ENCODE assay signal across 23 cellular contexts in genomic region chr1:95068956-95069710, GRCh38. TPM values are rescaled to one million over a fixed set of nuclear protein-coding genes. Genes with fewer than 3 reads are reported as not detected.
DNase-seq lines count a peak whose midpoint lies in the region; ATAC-seq and TF ChIP-seq lines count a peak whose summit lies in the region.
"Had no signal": no experiment of that assay in that cellular context is flagged by ENCODE, and none has a peak within 500 bp of the region (broad histone marks: within the 10 kb centered on the region; RNA-seq: fewer than 3 reads in every experiment).

No MANE protein-coding gene starts in this region.

- no peak for TF ChIP-seq CTCF in epithelial cell of proximal tubule (conservative IDR thresholded peaks at IDR 0.05; ENCODE audit: low read depth, low read length)
- no peak for TF ChIP-seq CTCF in liver (IDR thresholded peaks at IDR 0.05; ENCODE audit: low read depth, low read length, missing input control)

- peak in 1 of 2 donors; percentile 36 for TF ChIP-seq RAD21 in liver (IDR thresholded peaks at IDR 0.05)

- peaks cover 12 to 21% (median 19%) of the 10 kb centered on the region in 4 donors for H3K4me1 Mint-ChIP-seq in CD4-positive, alpha-beta memory T cell

- H3K36me3 ChIP-seq in HUES48 (ENCODE audit: control insufficient read depth, insufficient read depth, low read length) = no peaks in the 10 kb centered on the region
- H3K36me3 ChIP-seq in liver (ENCODE audit: control insufficient read depth in 4 of 4, insufficient read depth in 3 of 4, low read depth in 1 of 4, low read length in 3 of 4) = peaks cover 0 to 7% (median 1%) of the 10 kb centered on the region in 4 donors
- no peaks in the 10 kb centered on the region for H3K36me3 ChIP-seq in CD4-positive, alpha-beta memory T cell (ENCODE audit: insufficient read depth, low read length)

- intact Hi-C loops in CD4-positive, alpha-beta memory T cell (cut with micrococcal nuclease) = no loop called here

- peaks cover 0 to 3% of the 10 kb centered on the region in 2 donors for H3K27me3 Mint-ChIP-seq in CD4-positive, alpha-beta memory T cell

- CTCF ChIA-PET in CD4-positive, alpha-beta memory T cell (lab: Charles Lee; ENCODE audit: partially characterized antibody) = interaction anchor here (1.3 kb wide), 1 partner anchor 164 kb away, joined by 3 read pairs; no protein-coding TSS in a partner anchor

- H3K9ac ChIP-seq in HUES48 (ENCODE audit: low read depth, low read length) = no peak overlapping the region
- H3K9ac ChIP-seq in liver (ENCODE audit: low read depth in 1 of 2, low read length in 2 of 2) = peak overlapping the region in 1 of 2 donors; percentile 13

- H3K27me3 ChIP-seq in HUES48 (ENCODE audit: control insufficient read depth, insufficient read depth, low read length) = no peaks in the 10 kb centered on the region; the same call in 1 of the 2 replicates
- H3K27me3 ChIP-seq in liver (ENCODE audit: control insufficient read depth in 4 of 4, insufficient read depth in 4 of 4, low read length in 3 of 4) = no peaks in the 10 kb centered on the region
- no peaks in the 10 kb centered on the region for H3K27me3 ChIP-seq in CD4-positive, alpha-beta memory T cell (ENCODE audit: insufficient read depth, low read length)
- H3K27me3 ChIP-seq: ascending aorta, dorsolateral prefrontal cortex, vagina had no signal

- no peak overlapping the region for H3K4me3 ChIP-seq in HUES48 (ENCODE audit: low read depth, low read length)
- no peak overlapping the region for H3K4me3 ChIP-seq in epithelial cell of proximal tubule (ENCODE audit: low read depth, low read length)
- H3K4me3 ChIP-seq in liver (ENCODE audit: low read depth in 1 of 3, low read length in 3 of 3) = peak overlapping the region in 1 of 3 donors; percentile 30
- H3K4me3 ChIP-seq in CD4-positive, alpha-beta memory T cell (ENCODE audit: low read length in 2 of 2) = no peak overlapping the region
- H3K4me3 ChIP-seq: ascending aorta, dorsolateral prefrontal cortex, vagina had no signal

- peak; percentile 51 for DNase-seq in epithelial cell of proximal tubule (ENCODE audit: low read depth)
- DNase-seq in CD4-positive, alpha-beta memory T cell = no peak
- DNase-seq in Kasumi-1 (lab: John Stamatoyannopoulos, UW) = no peak
- DNase-seq in SIG-M5 treated with dmso at 0.1 percent for 504 hours (lab: John Stamatoyannopoulos, UW; ENCODE audit: unreplicated experiment) = no peak
- DNase-seq: activated CD4-positive, alpha-beta T cell treated with anti-CD3 and anti-CD28 coated beads for 4 hours; activated naive CD4-positive, alpha-beta T cell treated with anti-CD3 and anti-CD28 coated beads, Interleukin-2, amount 50 U/mL, for 16 hours; central memory CD4-positive, alpha-beta T cell; dorsolateral prefrontal cortex; hypothalamus; IMR-90; naive thymus-derived CD4-positive, alpha-beta T cell; NCI-H1417; NCI-H2081 treated with DMSO at 0.1 percent for 48 hours; SHP77 treated with DMSO at 0.1 percent for 48 hours; substantia nigra; T-helper 1 cell had no signal

- 48% methylated on average over 6 of the region's 6 CpGs for WGBS in liver

- H3K27ac ChIP-seq in HUES48 (ENCODE audit: low read depth, low read length) (peak overlapping the region; percentile 58), liver (ENCODE audit: low read depth in 1 of 2, low read length in 2 of 2) (peak overlapping the region; percentile 77 to 79)
- H3K27ac ChIP-seq in CD4-positive, alpha-beta memory T cell (ENCODE audit: low read depth, low read length) = no peak overlapping the region
- H3K27ac ChIP-seq: ascending aorta, dorsolateral prefrontal cortex, vagina had no signal

- H3K9me3 Mint-ChIP-seq in CD4-positive, alpha-beta memory T cell = peaks cover 0 to 5% (median 0%) of the 10 kb centered on the region in 8 donors
- H3K9me3 Mint-ChIP-seq: activated T-helper 1 cell treated with anti-CD3 and anti-CD28 coated beads, Interleukin-12 subunit alpha, Interleukin-12 subunit beta, Interleukin-2, Interleukin-4 antibody, amounts not matched to agents 30 ng/mL and 10 ng/mL and 1 ng/mL, durations not matched to agents 14 hours and 24 hours and 36 hours had no signal

- no peak overlapping the region for H3K4me3 Mint-ChIP-seq in CD4-positive, alpha-beta memory T cell
- H3K4me3 Mint-ChIP-seq: activated T-helper 1 cell treated with anti-CD3 and anti-CD28 coated beads, Interleukin-12 subunit alpha, Interleukin-12 subunit beta, Interleukin-2, Interleukin-4 antibody, amounts not matched to agents 30 ng/mL and 10 ng/mL and 1 ng/mL, durations not matched to agents 14 hours and 24 hours and 36 hours; naive thymus-derived CD4-positive, alpha-beta T cell had no signal

- POLR2A ChIA-PET in CD4-positive, alpha-beta memory T cell (lab: Charles Lee; ENCODE audit: partially characterized antibody) = no interaction called here

- H3K4me1 ChIP-seq in HUES48 (ENCODE audit: control insufficient read depth, insufficient read depth, low read length) (no peaks in the 10 kb centered on the region), liver (ENCODE audit: control insufficient read depth in 4 of 4, insufficient read depth in 4 of 4, low read length in 3 of 4) (peaks cover 10 to 48% (median 42%) of the 10 kb centered on the region in 4 donors)
- H3K4me1 ChIP-seq in CD4-positive, alpha-beta memory T cell (ENCODE audit: insufficient read depth, low read length) = peaks cover 14% of the 10 kb centered on the region

- H3K36me3 Mint-ChIP-seq in CD4-positive, alpha-beta memory T cell = peaks cover 17 to 18% of the 10 kb centered on the region in 2 donors

- no peak for ATAC-seq in HG03097 (IDR thresholded peaks at IDR 0.05; ENCODE audit: low FRiP score, unreplicated experiment)
- ATAC-seq: naive thymus-derived CD4-positive, alpha-beta T cell; sciatic nerve had no signal

- H3K9me3 ChIP-seq in HUES48 (ENCODE audit: control insufficient read depth, insufficient read depth, low read length) (no peaks in the 10 kb centered on the region), liver (ENCODE audit: control insufficient read depth in 4 of 4, low read length in 3 of 4) (no peaks in the 10 kb centered on the region)
- H3K9me3 ChIP-seq in CD4-positive, alpha-beta memory T cell (ENCODE audit: control insufficient read depth in 1 of 2, low read length in 2 of 2) = no peaks in the 10 kb centered on the region
- H3K9me3 ChIP-seq: ascending aorta, vagina had no signal

- no peak overlapping the region for H3K27ac Mint-ChIP-seq in CD4-positive, alpha-beta memory T cell
- H3K27ac Mint-ChIP-seq: activated T-helper 1 cell treated with anti-CD3 and anti-CD28 coated beads, Interleukin-12 subunit alpha, Interleukin-12 subunit beta, Interleukin-2, Interleukin-4 antibody, amounts not matched to agents 30 ng/mL and 10 ng/mL and 1 ng/mL, durations not matched to agents 14 hours and 24 hours and 36 hours; naive thymus-derived CD4-positive, alpha-beta T cell had no signal

TF ChIP-seq in liver, 16 proteins besides CTCF, POLR2A, EP300 and RAD21 (continues in another document):
- TF ChIP-seq SP1 (IDR thresholded peaks at IDR 0.05) (peak; percentile 88), YY1 (IDR thresholded peaks at IDR 0.05) (peak; percentile 76), MAX (IDR thresholded peaks at IDR 0.05) (peak; percentile 37), ZBTB33 (IDR thresholded peaks at IDR 0.05) (peak; percentile 27)

RNA-seq across cellular contexts. Expression of gene ALG14, which starts 3.6 kb away (rescaled TPM):
- total RNA-seq in epithelial cell of proximal tubule (1.1 and 1.7 TPM in 2 replicates), liver (1 to 10 TPM; 1.4 to 2.3 TPM)
- polyA plus RNA-seq in liver = 10 to 100 TPM in 1 of 2 donors, 1 to 10 TPM in 1; 1.0 to 16.6 TPM
- 1 to 10 TPM; 1.1 to 3.2 TPM for total RNA-seq in CD4-positive, alpha-beta memory T cell
- polyA plus RNA-seq in CD4-positive, alpha-beta memory T cell = 1 to 10 TPM; 4.2 to 6.8 TPM
- total RNA-seq: ascending aorta had no signal

RNA-seq across cellular contexts. Expression of gene TLCD4, which starts 48.0 kb away (rescaled TPM):
- 3.2 and 5.4 TPM in 2 replicates for total RNA-seq in epithelial cell of proximal tubule
- total RNA-seq in liver = 100 to 1,000 TPM in 1 of 2 donors, 10 to 100 TPM in 1; 78.6 to 131 TPM
- 10 to 100 TPM; 24.9 to 92.7 TPM for polyA plus RNA-seq in liver
- total RNA-seq in CD4-positive, alpha-beta memory T cell = under 1 TPM; 0.12 to 0.33 TPM
- under 1 TPM; 0.18 to 0.64 TPM for polyA plus RNA-seq in CD4-positive, alpha-beta memory T cell
- total RNA-seq: activated T-helper 1 cell treated with anti-CD3 and anti-CD28 coated beads, Interleukin-12 subunit alpha, Interleukin-12 subunit beta, Interleukin-2, Interleukin-4 antibody, amounts not matched to agents 30 ng/mL and 10 ng/mL and 1 ng/mL, durations not matched to agents 14 hours and 24 hours and 36 hours; naive thymus-derived CD4-positive, alpha-beta T cell had no signal
- polyA plus RNA-seq: naive thymus-derived CD4-positive, alpha-beta T cell had no signal

Comparison
In these comparisons a context has a peak if more than half of its experiments do, and no peak if none do; other contexts are left out.
1. RNA of gene TLCD4, which starts 48.0 kb away (total RNA-seq): 78.6 to 131 TPM in liver; 3.2 to 5.4 TPM in epithelial cell of proximal tubule and 0.12 to 0.33 TPM in CD4-positive, alpha-beta memory T cell; every median in the first group is over 10 times any median in the second.